ENCODE assay signal across 18 cellular contexts in the genomic region with DNA sequence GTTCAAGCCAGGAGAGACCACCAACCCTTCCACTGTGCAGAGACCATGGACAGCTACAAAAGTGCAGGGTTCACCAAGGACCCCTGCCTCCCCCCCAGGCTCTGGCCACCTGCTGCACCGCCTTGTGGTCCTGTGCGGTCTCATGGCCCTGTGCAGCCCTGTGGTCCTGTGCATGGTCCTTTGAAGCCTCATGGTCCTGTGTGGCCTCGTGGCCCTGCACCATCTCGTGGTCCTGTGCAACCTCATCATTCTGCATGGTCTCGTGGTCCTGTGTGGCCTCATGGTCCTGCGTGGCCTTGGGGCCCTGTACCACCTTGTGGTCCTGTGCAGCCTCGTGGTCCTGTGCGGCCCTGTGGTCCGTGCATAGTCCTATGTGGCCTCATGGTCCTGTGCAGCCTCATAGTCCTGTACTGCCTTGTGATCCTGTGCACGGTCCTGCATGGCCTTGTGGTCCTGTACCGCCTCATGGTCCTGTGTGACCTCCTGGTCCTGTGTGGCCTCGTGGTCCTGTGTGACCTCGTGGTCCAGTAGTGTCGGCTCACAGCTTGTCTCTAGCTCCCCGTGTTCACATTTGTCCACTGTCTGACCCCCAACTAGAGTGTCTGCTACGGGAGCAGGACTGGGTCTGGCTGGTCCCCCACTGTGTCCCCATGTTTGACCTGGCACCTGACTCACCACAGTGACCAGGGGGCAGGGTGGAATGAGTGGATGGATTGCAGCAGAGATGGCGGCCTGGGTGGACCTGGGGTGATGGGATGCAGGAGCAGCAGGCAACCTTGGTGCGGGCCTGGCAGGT. TPM values are rescaled to one million over a fixed set of nuclear protein-coding genes. Genes with fewer than 3 reads are reported as not detected.
DNase-seq lines count a peak whose midpoint lies in the region; ATAC-seq, FAIRE-seq and TF ChIP-seq lines count a peak whose summit lies in the region.
"Had no signal": no experiment of that assay in that cellular context is flagged by ENCODE, and none has a peak within 500 bp of the region (broad histone marks: within the 10 kb centered on the region; RNA-seq: fewer than 3 reads in every experiment).

No MANE protein-coding gene starts in this region.

- H3K9me3 ChIP-seq in spleen, result peaks cover 0 to under 1% (median 0%) of the 10 kb centered on the region in 8 donors

- TF ChIP-seq EP300 in Ishikawa (IDR thresholded peaks at IDR 0.05; ENCODE audit: borderline replicate concordance), result no peak

- H3K4me1 ChIP-seq in spleen, result no peaks in the 10 kb centered on the region

- TF ChIP-seq CTCF in bronchial epithelial cell (IDR thresholded peaks at IDR 0.05; ENCODE audit: insufficient read depth, low read length, severe bottlenecking) (no peak), spleen (IDR thresholded peaks at IDR 0.05 in 8 of 11, conservative IDR thresholded peaks at IDR 0.05 in 3 of 11) (no peak), mesothelial cell of epicardium (IDR thresholded peaks at IDR 0.05; ENCODE audit: unreplicated experiment) (no peak)

- no peak overlapping the region for H3K4me3 Mint-ChIP-seq in natural killer cell treated with Interleukin-12 subunit alpha and Interleukin-12 subunit beta and Interleukin-15 and Interleukin-18, amount 100 ng/mL, for 72 hours
- no peak overlapping the region for H3K4me3 Mint-ChIP-seq in mesothelial cell of epicardium
- H3K4me3 Mint-ChIP-seq: CD4-positive, alpha-beta T cell had no signal

- DNase-seq in bronchial epithelial cell (ENCODE audit: low read depth) (no peak), spleen (peak; percentile 59), DMS79 (lab: John Stamatoyannopoulos, UW) (no peak), mesothelial cell of epicardium (ENCODE audit: low spot score in 2 of 2, unreplicated experiment in 2 of 2) (no peak)
- peak; percentile 31 for DNase-seq in natural killer cell treated with Interleukin-12 subunit alpha and Interleukin-12 subunit beta and Interleukin-15 and Interleukin-18, amount 100 ng/mL, for 72 hours (ENCODE audit: low spot score)
- DNase-seq: CD4-positive, alpha-beta T cell; DND-41; HCEC 1CT; NCI-H1417 treated with DMSO at 0.1 percent for 48 hours; NCI-H2029; NCI-H2171; NCI-H446; NCI-H69; SIG-M5 had no signal

- no peak overlapping the region for H3K27ac Mint-ChIP-seq in natural killer cell treated with Interleukin-12 subunit alpha and Interleukin-12 subunit beta and Interleukin-15 and Interleukin-18, amount 100 ng/mL, for 72 hours
- H3K27ac Mint-ChIP-seq in mesothelial cell of epicardium, result no peak overlapping the region
- H3K27ac Mint-ChIP-seq: CD4-positive, alpha-beta T cell had no signal

- ATAC-seq in natural killer cell treated with Interleukin-12 subunit alpha and Interleukin-12 subunit beta and Interleukin-15 and Interleukin-18, amount 100 ng/mL, for 72 hours, result peak; percentile 36 to 43
- no peak for ATAC-seq in GM18519 (IDR thresholded peaks at IDR 0.05; ENCODE audit: low FRiP score, unreplicated experiment)

- no peaks in the 10 kb centered on the region for H3K36me3 Mint-ChIP-seq in natural killer cell treated with Interleukin-12 subunit alpha and Interleukin-12 subunit beta and Interleukin-15 and Interleukin-18, amount 100 ng/mL, for 72 hours
- no peaks in the 10 kb centered on the region for H3K36me3 Mint-ChIP-seq in mesothelial cell of epicardium

- no peaks in the 10 kb centered on the region for H3K4me1 Mint-ChIP-seq in natural killer cell treated with Interleukin-12 subunit alpha and Interleukin-12 subunit beta and Interleukin-15 and Interleukin-18, amount 100 ng/mL, for 72 hours (ENCODE audit: low read depth in 2 of 2)
- peaks cover 3% of the 10 kb centered on the region for H3K4me1 Mint-ChIP-seq in mesothelial cell of epicardium

- no peak overlapping the region for H3K27ac ChIP-seq in spleen

- FAIRE-seq in bronchial epithelial cell (lab: Jason Lieb, UNC), result peak; percentile 79
- FAIRE-seq: G401.6 had no signal

- 74 to 88% (median 84%) methylated on average over 14 to 18 of the region's 18 CpGs for WGBS in spleen, 5 donors

- intact Hi-C loops in spleen (cut with DNase I; ENCODE audit: low total_unique reads), result no loop called here

- H3K27me3 ChIP-seq in bronchial epithelial cell (ENCODE audit: control insufficient read depth, insufficient read depth, low read length) (no peaks in the 10 kb centered on the region), spleen (replicated peaks in 1 of 7) (peaks cover 0 to 11% (median 0%) of the 10 kb centered on the region in 7 donors)

- H3K27me3 Mint-ChIP-seq in natural killer cell treated with Interleukin-12 subunit alpha and Interleukin-12 subunit beta and Interleukin-15 and Interleukin-18, amount 100 ng/mL, for 72 hours, result no peaks in the 10 kb centered on the region
- H3K27me3 Mint-ChIP-seq in mesothelial cell of epicardium (ENCODE audit: low read depth), result peaks cover 25% of the 10 kb centered on the region

- TF ChIP-seq POLR2A in spleen (IDR thresholded peaks at IDR 0.05), result no peak

- H3K9me3 Mint-ChIP-seq in natural killer cell treated with Interleukin-12 subunit alpha and Interleukin-12 subunit beta and Interleukin-15 and Interleukin-18, amount 100 ng/mL, for 72 hours, result no peaks in the 10 kb centered on the region
- no peaks in the 10 kb centered on the region for H3K9me3 Mint-ChIP-seq in mesothelial cell of epicardium
- H3K9me3 Mint-ChIP-seq: CD4-positive, alpha-beta T cell had no signal

- no peak overlapping the region for H3K4me3 ChIP-seq in bronchial epithelial cell (ENCODE audit: low read depth, low read length)
- no peak overlapping the region for H3K4me3 ChIP-seq in spleen

- TF ChIP-seq RAD21 in Ishikawa (IDR thresholded peaks at IDR 0.05; ENCODE audit: low read depth), result no peak

- H3K36me3 ChIP-seq in bronchial epithelial cell (ENCODE audit: control insufficient read depth, insufficient read depth, low read length), result no peaks in the 10 kb centered on the region
- no peaks in the 10 kb centered on the region for H3K36me3 ChIP-seq in spleen

TF ChIP-seq in Ishikawa, 13 proteins besides CTCF, POLR2A, EP300 and RAD21:
- TF ChIP-seq CREB1 (IDR thresholded peaks at IDR 0.05; ENCODE audit: low read depth), result no peak
- TF ChIP-seq, protein P1, sequence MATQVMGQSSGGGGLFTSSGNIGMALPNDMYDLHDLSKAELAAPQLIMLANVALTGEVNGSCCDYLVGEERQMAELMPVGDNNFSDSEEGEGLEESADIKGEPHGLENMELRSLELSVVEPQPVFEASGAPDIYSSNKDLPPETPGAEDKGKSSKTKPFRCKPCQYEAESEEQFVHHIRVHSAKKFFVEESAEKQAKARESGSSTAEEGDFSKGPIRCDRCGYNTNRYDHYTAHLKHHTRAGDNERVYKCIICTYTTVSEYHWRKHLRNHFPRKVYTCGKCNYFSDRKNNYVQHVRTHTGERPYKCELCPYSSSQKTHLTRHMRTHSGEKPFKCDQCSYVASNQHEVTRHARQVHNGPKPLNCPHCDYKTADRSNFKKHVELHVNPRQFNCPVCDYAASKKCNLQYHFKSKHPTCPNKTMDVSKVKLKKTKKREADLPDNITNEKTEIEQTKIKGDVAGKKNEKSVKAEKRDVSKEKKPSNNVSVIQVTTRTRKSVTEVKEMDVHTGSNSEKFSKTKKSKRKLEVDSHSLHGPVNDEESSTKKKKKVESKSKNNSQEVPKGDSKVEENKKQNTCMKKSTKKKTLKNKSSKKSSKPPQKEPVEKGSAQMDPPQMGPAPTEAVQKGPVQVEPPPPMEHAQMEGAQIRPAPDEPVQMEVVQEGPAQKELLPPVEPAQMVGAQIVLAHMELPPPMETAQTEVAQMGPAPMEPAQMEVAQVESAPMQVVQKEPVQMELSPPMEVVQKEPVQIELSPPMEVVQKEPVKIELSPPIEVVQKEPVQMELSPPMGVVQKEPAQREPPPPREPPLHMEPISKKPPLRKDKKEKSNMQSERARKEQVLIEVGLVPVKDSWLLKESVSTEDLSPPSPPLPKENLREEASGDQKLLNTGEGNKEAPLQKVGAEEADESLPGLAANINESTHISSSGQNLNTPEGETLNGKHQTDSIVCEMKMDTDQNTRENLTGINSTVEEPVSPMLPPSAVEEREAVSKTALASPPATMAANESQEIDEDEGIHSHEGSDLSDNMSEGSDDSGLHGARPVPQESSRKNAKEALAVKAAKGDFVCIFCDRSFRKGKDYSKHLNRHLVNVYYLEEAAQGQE (IDR thresholded peaks at IDR 0.05; ENCODE audit: low read depth), result 0 out of 2 replicates have a peak, but pooled peaks have one; percentile 16

RNA-seq across cellular contexts. Expression of a gene that starts 20.0 kb away (rescaled TPM):
- not detected in 2 replicates for total RNA-seq in bronchial epithelial cell
- total RNA-seq in natural killer cell treated with Interleukin-12 subunit alpha and Interleukin-12 subunit beta and Interleukin-15 and Interleukin-18, amount 100 ng/mL, for 72 hours, result not detected
- total RNA-seq in spleen, result not detected
- polyA plus RNA-seq in spleen, result not detected
- not detected in 3 replicates for total RNA-seq in mesothelial cell of epicardium
- total RNA-seq: CD4-positive, alpha-beta T cell; HT1080 had no signal

RNA-seq across cellular contexts. Expression of a gene that starts 24.4 kb away (rescaled TPM):
- total RNA-seq in bronchial epithelial cell, result 35.0 and 79.2 TPM in 2 replicates
- total RNA-seq in natural killer cell treated with Interleukin-12 subunit alpha and Interleukin-12 subunit beta and Interleukin-15 and Interleukin-18, amount 100 ng/mL, for 72 hours, result 100 to 1,000 TPM; 117 to 131 TPM
- 100 to 1,000 TPM in 2 of 7 donors, 10 to 100 TPM in 5; 74.7 to 154 (median 85.7) TPM for total RNA-seq in spleen
- 100 to 1,000 TPM; 273 to 441 (median 321) TPM for polyA plus RNA-seq in spleen
- total RNA-seq in mesothelial cell of epicardium, result 83.2 to 93.6 TPM (median 90.9 TPM) in 3 replicates

Comparison
In these comparisons a context has a peak if more than half of its experiments do, and no peak if none do; other contexts are left out.
1. DNase-seq: peak in natural killer cell treated with Interleukin-12 subunit alpha and Interleukin-12 subunit beta and Interleukin-15 and Interleukin-18, amount 100 ng/mL, for 72 hours (single experiment) and spleen (single experiment); none in bronchial epithelial cell (single experiment), DMS79 (single experiment) and mesothelial cell of epicardium (0 of 2).